In genomic region chr6:131858765-131859490, GRCh38 we compare ENCODE assay signal across 16 cellular contexts. TPM values are rescaled to one million over a fixed set of nuclear protein-coding genes. Genes with fewer than 3 reads are reported as not detected.
DNase-seq lines count a peak whose midpoint lies in the region; ATAC-seq, FAIRE-seq and TF ChIP-seq lines count a peak whose summit lies in the region.
"Had no signal": no experiment of that assay in that cellular context is flagged by ENCODE, and none has a peak within 500 bp of the region (broad histone marks: within the 10 kb centered on the region; RNA-seq: fewer than 3 reads in every experiment).

No MANE protein-coding gene starts in this region.

- H3K9me3 ChIP-seq in A549 (no peaks in the 10 kb centered on the region), HCT116 (ENCODE audit: control insufficient read depth in 1 of 2, insufficient read depth in 1 of 2, low read depth in 1 of 2, low read length in 2 of 2) (no peaks in the 10 kb centered on the region), body of pancreas (no peaks in the 10 kb centered on the region), HepG2 (ENCODE audit: low read length) (no peaks in the 10 kb centered on the region)
- H3K9me3 ChIP-seq: upper lobe of right lung had no signal

- H3K4me2 ChIP-seq in A549, result no peak overlapping the region
- peak overlapping the region; percentile 8; the same call in 1 of the 2 replicates for H3K4me2 ChIP-seq in HCT116 (ENCODE audit: low read length)
- H3K4me2 ChIP-seq in HepG2 (ENCODE audit: low read depth, low read length), result no peak overlapping the region

- no peak overlapping the region for H3K4me3 ChIP-seq in A549
- no peak overlapping the region for H3K4me3 ChIP-seq in HCT116 (replicated peaks in 1 of 2; ENCODE audit: low read depth in 1 of 2, low read length in 2 of 2)
- no peak overlapping the region for H3K4me3 ChIP-seq in body of pancreas
- no peak overlapping the region for H3K4me3 ChIP-seq in HepG2 (replicated peaks in 1 of 3; ENCODE audit: insufficient read depth in 1 of 3, low read depth in 2 of 3, low read length in 3 of 3)
- H3K4me3 ChIP-seq: upper lobe of right lung had no signal

- H3K9ac ChIP-seq in HCT116 (ENCODE audit: low read length) (no peak overlapping the region), HepG2 (ENCODE audit: insufficient read depth, low read depth, low read length) (no peak overlapping the region)

- no TSS peak for BruUV-seq in HCT116 (replicated peaks; lab: Mats Ljungman, UMichigan)
- no TSS peak for BruUV-seq in HepG2 (replicated peaks; lab: Mats Ljungman, UMichigan)

- no peaks in the 10 kb centered on the region for H3K36me3 ChIP-seq in HCT116 (ENCODE audit: control insufficient read depth in 1 of 2, insufficient read depth in 2 of 2, low read length in 2 of 2)
- H3K36me3 ChIP-seq in body of pancreas (replicated peaks in 1 of 2; ENCODE audit: insufficient read depth in 1 of 2, low read depth in 2 of 2), result no peaks in the 10 kb centered on the region
- H3K36me3 ChIP-seq in HepG2 (replicated peaks in 1 of 2; ENCODE audit: control insufficient read depth in 1 of 2, insufficient read depth in 2 of 2, low read length in 2 of 2), result peaks cover 25 to 72% of the 10 kb centered on the region in 2 experiments
- H3K36me3 ChIP-seq: upper lobe of right lung had no signal

- CTCF ChIA-PET in A549 (lab: Yijun Ruan, JAX), result interaction anchor here (0.6 kb wide), 1 partner anchor 234 kb away, joined by 3 read pairs; no protein-coding TSS in a partner anchor
- CTCF ChIA-PET in HCT116 (lab: Charles Lee), result no interaction called here
- CTCF ChIA-PET in HepG2 (lab: Yijun Ruan, JAX; ENCODE audit: low intra/inter-chr PET ratio, low total read pairs), result no interaction called here

- FAIRE-seq in A549 (lab: Jason Lieb, UNC) (no peak), HepG2 (lab: Jason Lieb, UNC) (no peak)

- TF ChIP-seq RAD21 in A549 (conservative IDR thresholded peaks at IDR 0.05 in 1 of 2, IDR thresholded peaks at IDR 0.05 in 1 of 2) (no peak), HCT116 (IDR thresholded peaks at IDR 0.05; ENCODE audit: low read depth) (no peak), HepG2 (CRISPR knock-in tag; IDR thresholded peaks at IDR 0.05) (no peak)

- intact Hi-C loops in HCT116 (cut with micrococcal nuclease), result no loop called here
- intact Hi-C loops in body of pancreas (cut with DNase I), result no loop called here
- intact Hi-C loops in HepG2 (cut with micrococcal nuclease; ENCODE audit: unreplicated experiment), result no loop called here

- H3K27ac ChIP-seq in A549, result 0 out of 6 replicates have a peak overlapping the region, but pooled peaks of 1 of the 2 experiments have one; percentile 28
- no peak overlapping the region for H3K27ac ChIP-seq in HCT116 (ENCODE audit: low read depth, low read length)
- peak overlapping the region in 3 of 4 donors; percentile 6 to 44 (median 13) for H3K27ac ChIP-seq in body of pancreas
- no peak overlapping the region for H3K27ac ChIP-seq in HepG2 (ENCODE audit: extremely low read length, insufficient read depth, low read length)
- H3K27ac ChIP-seq: upper lobe of right lung had no signal

- H2AFZ ChIP-seq in HCT116 (ENCODE audit: low read depth, low read length, poor library complexity, severe bottlenecking) (no peak overlapping the region), HepG2 (ENCODE audit: low read length) (no peak overlapping the region)

- no peaks in the 10 kb centered on the region for H3K9me2 ChIP-seq in HCT116 (ENCODE audit: insufficient read depth)

- 68% methylated on average over 5 of the region's 5 CpGs for WGBS in A549 (ENCODE audit: missing lambda C conversion rate)
- 50 to 59% methylated on average over 5 of the region's 5 CpGs for WGBS in body of pancreas, 2 donors
- WGBS in HepG2 (ENCODE audit: low lambda C conversion rate), result 89% methylated on average over 5 of the region's 5 CpGs

- TF ChIP-seq CTCF in A549 (IDR thresholded peaks at IDR 0.05) (no peak), HCT116 (IDR thresholded peaks at IDR 0.05 in 2 of 3, conservative IDR thresholded peaks at IDR 0.05 in 1 of 3; ENCODE audit: borderline replicate concordance in 1 of 3, insufficient read depth in 1 of 3, low read depth in 2 of 3, low read length in 2 of 3) (no peak), body of pancreas (IDR thresholded peaks at IDR 0.05) (no peak), HepG2 (CRISPR knock-in tag; IDR thresholded peaks at IDR 0.05) (no peak), GM13977 (IDR thresholded peaks at IDR 0.05; ENCODE audit: extremely low read depth, insufficient read depth, missing control alignments) (no peak)

- H3K4me1 ChIP-seq in A549 (peaks cover 9% of the 10 kb centered on the region; the same call in 2 of the 3 replicates), HCT116 (ENCODE audit: control insufficient read depth in 1 of 2, insufficient read depth in 2 of 2, low read length in 2 of 2) (peaks cover 13 to 23% of the 10 kb centered on the region in 2 experiments), body of pancreas (peaks cover 24% of the 10 kb centered on the region), HepG2 (ENCODE audit: insufficient read depth, low read length) (peaks cover 15% of the 10 kb centered on the region)
- H3K4me1 ChIP-seq: upper lobe of right lung had no signal

- H3K79me2 ChIP-seq in HCT116 (ENCODE audit: insufficient read depth, low read length) (no peaks in the 10 kb centered on the region), HepG2 (ENCODE audit: insufficient read depth, low read length) (no peaks in the 10 kb centered on the region)

- TF ChIP-seq EP300 in A549 (IDR thresholded peaks at IDR 0.05) (no peak), HepG2 (IDR thresholded peaks at IDR 0.05; ENCODE audit: low read depth in 2 of 2, low read length in 2 of 2) (no peak), HepG2 (CRISPR knock-in tag; IDR thresholded peaks at IDR 0.05; ENCODE audit: borderline replicate concordance) (no peak)

- DNase-seq in A549 (ENCODE audit: low read depth in 1 of 2, low spot score in 1 of 2) (no peak), HCT116 (ENCODE audit: low read depth, low spot score) (no peak), body of pancreas (no peak), HepG2 (ENCODE audit: low spot score) (no peak), NCI-H526 (lab: John Stamatoyannopoulos, UW) (no peak), GM13977 (ENCODE audit: low spot score) (no peak), NCI-H128 (lab: John Stamatoyannopoulos, UW; ENCODE audit: unreplicated experiment) (no peak)
- DNase-seq: activated gamma-delta T cell treated with Interleukin-2 at 50 U/mL for 16 hours; DMS79 treated with DMSO at 0.1 percent for 48 hours; NCI-H2081 treated with DMSO at 0.1 percent for 48 hours; nephron progenitor cell; stimulated activated CD8-positive, alpha-beta memory T cell treated with anti-CD3 and anti-CD28 coated beads, Interleukin-4, amount 100 ng/mL, for 48 hours; T-cell; upper lobe of right lung had no signal

- RAD21 ChIA-PET in HCT116 (lab: Charles Lee; ENCODE audit: low non-redundant PET in 1 of 2, low total read pairs in 2 of 2, uncharacterized antibody in 2 of 2, unreplicated experiment in 2 of 2), result no interaction called here

- TF ChIP-seq POLR2A in A549 (IDR thresholded peaks at IDR 0.05; ENCODE audit: low read length) (no peak), HCT116 (IDR thresholded peaks at IDR 0.05; ENCODE audit: borderline replicate concordance, extremely low read depth, insufficient read depth, insufficient read length) (no peak), body of pancreas (IDR thresholded peaks at IDR 0.05) (no peak), HepG2 (IDR thresholded peaks at IDR 0.05; ENCODE audit: insufficient read depth in 1 of 2, low read depth in 2 of 2, low read length in 2 of 2) (no peak)

- no peaks in the 10 kb centered on the region for H4K20me1 ChIP-seq in HCT116 (ENCODE audit: insufficient read depth)
- no peaks in the 10 kb centered on the region; the same call in 1 of the 2 replicates for H4K20me1 ChIP-seq in HepG2 (ENCODE audit: insufficient read depth, low read length)

- ATAC-seq in A549 (no peak), HCT116 (no peak), body of pancreas (peak; percentile 38), HepG2 (no peak), GM21423 (IDR thresholded peaks at IDR 0.05; ENCODE audit: unreplicated experiment) (no peak)
- ATAC-seq: esophagus mucosa, T-cell, upper lobe of right lung had no signal

- POLR2A ChIA-PET in A549 (lab: Yijun Ruan, JAX), result no interaction called here
- POLR2A ChIA-PET in HCT116 (lab: Charles Lee), result no interaction called here
- POLR2A ChIA-PET in HepG2 (lab: Yijun Ruan, JAX), result interaction anchor here (0.7 to 1.3 kb wide), 2 partner anchors 9 to 53 kb away, joined by 3 read pairs; no protein-coding TSS in a partner anchor

- H3K27me3 ChIP-seq in HCT116 (ENCODE audit: insufficient read depth, low read length) (no peaks in the 10 kb centered on the region), body of pancreas (no peaks in the 10 kb centered on the region), HepG2 (ENCODE audit: control insufficient read depth in 1 of 2, insufficient read depth in 2 of 2, low read length in 2 of 2) (no peaks in the 10 kb centered on the region)
- H3K27me3 ChIP-seq: upper lobe of right lung had no signal

- in situ Hi-C loops in HepG2 (cut with HindIII; ENCODE audit: extremely low pct_ligation_motif_present, low pct_unique_long_range_greater_than_20kb) (no loop called here), GM13977 (cut with MboI; ENCODE audit: low pct_unique_long_range_greater_than_20kb, low sequenced_read_pairs, unreplicated experiment) (no loop called here)

RNA-seq across cellular contexts. Expression of gene ENPP1, which starts 51.1 kb away (rescaled TPM):
- 5.3 and 5.6 TPM in 2 replicates for polyA plus RNA-seq in A549 (2011; rRNA removed)
- polyA plus RNA-seq in A549 (2012; cell fraction: cytosol; rRNA removed), result 0.47 and 0.59 TPM in 2 replicates
- 0.47 and 0.62 TPM in 2 replicates for polyA plus RNA-seq in A549 (2012; cell fraction: nucleus; rRNA removed)
- 0.91 to 1.1 TPM (median 0.97 TPM) in 3 replicates for polyA plus RNA-seq in A549 (2017; fragmentation: RNase III; extraction: RNeasy Plus Mini Kit Qiagen cat#74134 plus additional on column Dnase treatment)
- polyA minus RNA-seq in A549 (2011; rRNA and poly(A)+ RNA removed), result 3.2 and 4.5 TPM in 2 replicates
- 6.5 TPM for total RNA-seq in HCT116 (2021; ENCODE audit: unreplicated experiment)
- 0.80 and 1.0 TPM in 2 replicates for polyA plus RNA-seq in HCT116 (2012)
- total RNA-seq in body of pancreas, result 10 to 100 TPM; 16.2 to 19.2 TPM
- total RNA-seq in HepG2 (2016; rRNA removed; fragmentation: Illumina TruSeq; extraction: Trizol), result 45.8 and 56.5 TPM in 2 replicates
- 10.1 and 11.5 TPM in 2 replicates for total RNA-seq in HepG2 (2016; cell fraction: cytosol; rRNA removed; fragmentation: Illumina TruSeq; extraction: Trizol; ENCODE audit: low read depth)
- 42.4 and 56.4 TPM in 2 replicates for total RNA-seq in HepG2 (2016; cell fraction: insoluble cytoplasmic fraction; rRNA removed; fragmentation: Illumina TruSeq; extraction: Trizol)
- 25.5 and 30.0 TPM in 2 replicates for total RNA-seq in HepG2 (2016; cell fraction: membrane; rRNA removed; fragmentation: Illumina TruSeq; extraction: Trizol)
- 64.8 and 75.0 TPM in 2 replicates for total RNA-seq in HepG2 (2016; cell fraction: nucleus; rRNA removed; fragmentation: Illumina TruSeq; extraction: Trizol)
- 108 and 160 TPM in 2 replicates for polyA plus RNA-seq in HepG2 (2011; rRNA removed)
- 44.8 and 69.4 TPM in 2 replicates for polyA plus RNA-seq in HepG2 (2011; cell fraction: cytosol; rRNA removed)
- polyA plus RNA-seq in HepG2 (2011; cell fraction: nucleus; rRNA removed), result 68.4 and 74.0 TPM in 2 replicates
- 78.0 and 114 TPM in 2 replicates for polyA plus RNA-seq in HepG2 (2012)
- polyA plus RNA-seq in HepG2 (2016; cell fraction: cytosol; fragmentation: Illumina TruSeq; extraction: Trizol; ENCODE audit: low read depth), result 4.9 and 5.0 TPM in 2 replicates
- polyA plus RNA-seq in HepG2 (2016; cell fraction: insoluble cytoplasmic fraction; fragmentation: Illumina TruSeq; extraction: Trizol; ENCODE audit: low read depth), result 31.1 and 31.2 TPM in 2 replicates
- 16.0 and 17.5 TPM in 2 replicates for polyA plus RNA-seq in HepG2 (2016; cell fraction: membrane; fragmentation: Illumina TruSeq; extraction: Trizol; ENCODE audit: low read depth)
- 60.5 and 63.3 TPM in 2 replicates for polyA plus RNA-seq in HepG2 (2016; cell fraction: nucleus; fragmentation: Illumina TruSeq; extraction: Trizol; ENCODE audit: insufficient read depth, low read depth)
- polyA minus RNA-seq in HepG2 (2011; rRNA and poly(A)+ RNA removed; ENCODE audit: low replicate concordance), result 0.54 and 87.5 TPM in 2 replicates
- 133 and 175 TPM in 2 replicates for polyA minus RNA-seq in HepG2 (2011; cell fraction: cytosol; rRNA and poly(A)+ RNA removed)
- 269 and 305 TPM in 2 replicates for polyA minus RNA-seq in HepG2 (2011; cell fraction: nucleus; rRNA and poly(A)+ RNA removed)

Comparison
In these comparisons a context has a peak if more than half of its experiments do, and no peak if none do; other contexts are left out.
1. H3K27ac ChIP-seq: peak in body of pancreas (3 of 4); none in HCT116 (single experiment) and HepG2 (single experiment).
2. Of the 38 proteins assayed by ChIP-seq in both HepG2 and A549: peak only in HepG2: none; only in A549: none; in both: MAFK; in neither: 37.